8 cellular contexts compared by ENCODE assay signal in genomic region chr18:21112140-21112473, GRCh38. TPM values are rescaled to one million over a fixed set of nuclear protein-coding genes. Genes with fewer than 3 reads are reported as not detected.
DNase-seq lines count a peak whose midpoint lies in the region; ATAC-seq and TF ChIP-seq lines count a peak whose summit lies in the region.

No MANE protein-coding gene starts in this region.

- POLR2A ChIA-PET in BJ (lab: Charles Lee) = interaction anchor here (0.5 to 0.8 kb wide), 3 partner anchors 59 to 119 kb away, joined by 3 to 14 read pairs (median 4); no protein-coding TSS in a partner anchor

- TF ChIP-seq POLR2A in spleen (IDR thresholded peaks at IDR 0.05) = no peak

- intact Hi-C loops in right cardiac atrium (cut with DNase I) = loop anchor here in 1 of 4 donors (10.0 kb wide), 1 partner anchor 107 kb away; no protein-coding TSS in a partner anchor
- intact Hi-C loops in spleen (cut with DNase I; ENCODE audit: low total_unique reads) = no loop called here

- DNase-seq in BJ (ENCODE audit: low read depth) (no peak), right cardiac atrium (peak in 1 of 3 donors; percentile 72), spleen (peak; percentile 93), AG08395 (ENCODE audit: low spot score) (no peak), medulla oblongata (ENCODE audit: extremely low spot score) (no peak), NCI-H1048 (lab: John Stamatoyannopoulos, UW) (no peak)
- DNase-seq in activated naive CD4-positive, alpha-beta T cell treated with Interleukin-2 at 50 U/mL for 16 hours = peak; percentile 53

- H3K9ac ChIP-seq in HUES48 (ENCODE audit: low read depth, low read length) = 0 out of 2 replicates have a peak overlapping the region, but pooled peaks have one; percentile 13

- TF ChIP-seq CTCF in BJ (IDR thresholded peaks at IDR 0.05; ENCODE audit: insufficient read depth, low read depth, low read length) (no peak), spleen (IDR thresholded peaks at IDR 0.05 in 8 of 11, conservative IDR thresholded peaks at IDR 0.05 in 3 of 11) (peak in 2 of 11 experiments; percentile 1 to 11)

- no peaks in the 10 kb centered on the region for H3K9me3 ChIP-seq in HUES48 (ENCODE audit: control insufficient read depth, insufficient read depth, low read length)
- no peaks in the 10 kb centered on the region for H3K9me3 ChIP-seq in right cardiac atrium (ENCODE audit: control insufficient read depth, low read length)
- no peaks in the 10 kb centered on the region for H3K9me3 ChIP-seq in spleen

- CTCF ChIA-PET in BJ (lab: Yijun Ruan, JAX) = interaction anchor here (0.7 to 1.9 kb wide), 4 partner anchors 38 to 108 kb away, joined by 3 to 14 read pairs (median 3); no protein-coding TSS in a partner anchor

- no peaks in the 10 kb centered on the region for H3K27me3 ChIP-seq in BJ (ENCODE audit: control insufficient read depth, insufficient read depth, low read length)
- H3K27me3 ChIP-seq in HUES48 (ENCODE audit: control insufficient read depth, insufficient read depth, low read length) = peaks cover 11% of the 10 kb centered on the region
- H3K27me3 ChIP-seq in right cardiac atrium (ENCODE audit: control insufficient read depth, insufficient read depth) = no peaks in the 10 kb centered on the region
- H3K27me3 ChIP-seq in spleen (replicated peaks in 1 of 7) = no peaks in the 10 kb centered on the region

- WGBS in right cardiac atrium = under 1% methylated on average over 16 of the region's 16 CpGs
- 0 to 1% (median 1%) methylated on average over 15 to 16 of the region's 16 CpGs for WGBS in spleen, 5 donors

- H3K4me1 ChIP-seq in HUES48 (ENCODE audit: control insufficient read depth, insufficient read depth, low read length) (peaks cover 25% of the 10 kb centered on the region), right cardiac atrium (ENCODE audit: control insufficient read depth, insufficient read depth, low read length) (no peaks in the 10 kb centered on the region), spleen (peaks cover 24 to 54% (median 35%) of the 10 kb centered on the region in 6 donors)

- H3K36me3 ChIP-seq in BJ (ENCODE audit: control insufficient read depth, insufficient read depth, low read length) (no peaks in the 10 kb centered on the region), HUES48 (ENCODE audit: control insufficient read depth, insufficient read depth, low read length) (no peaks in the 10 kb centered on the region), spleen (no peaks in the 10 kb centered on the region)

- H3K4me3 ChIP-seq in BJ (ENCODE audit: low read depth, low read length) (peak overlapping the region; percentile 39), HUES48 (ENCODE audit: low read depth, low read length) (peak overlapping the region; percentile 83), right cardiac atrium (ENCODE audit: low read length) (peak overlapping the region; percentile 53), spleen (peak overlapping the region; percentile 59 to 97 (median 90))

- ATAC-seq in right cardiac atrium = peak; percentile 69 to 70

- H3K27ac ChIP-seq in HUES48 (ENCODE audit: low read depth, low read length) = peak overlapping the region; percentile 74
- peak overlapping the region; percentile 86 for H3K27ac ChIP-seq in right cardiac atrium (ENCODE audit: low read length)
- peak overlapping the region; percentile 96 to 100 (median 99) for H3K27ac ChIP-seq in spleen

RNA-seq across cellular contexts. Expression of gene ROCK1, which starts 0.5 kb away (rescaled TPM):
- 11.8 and 27.6 TPM in 2 replicates for polyA plus RNA-seq in BJ (2011; rRNA removed)
- 17.0 and 21.3 TPM in 2 replicates for polyA minus RNA-seq in BJ (2011; rRNA and poly(A)+ RNA removed)
- total RNA-seq in right cardiac atrium = 10 to 100 TPM; 30.3 to 41.6 (median 36.7) TPM
- 13.3 TPM for polyA plus RNA-seq in right cardiac atrium
- 100 to 1,000 TPM in 2 of 7 donors, 10 to 100 TPM in 5; 62.7 to 111 (median 88.3) TPM for total RNA-seq in spleen
- 10 to 100 TPM in 1 of 3 donors, 1 to 10 TPM in 2; 8.9 to 14.7 (median 9.1) TPM for polyA plus RNA-seq in spleen

Comparison
In these comparisons a context has a peak if more than half of its experiments do, and no peak if none do; other contexts are left out.
1. DNase-seq: peak in activated naive CD4-positive, alpha-beta T cell treated with Interleukin-2 at 50 U/mL for 16 hours (single experiment) and spleen (single experiment); none in BJ (single experiment), AG08395 (single experiment), medulla oblongata (single experiment) and NCI-H1048 (single experiment).
2. H3K4me3 ChIP-seq: peak in every context shown above with its lines; median percentile 90 in spleen; 83 in HUES48; 53 in right cardiac atrium; 39 in BJ.
3. Peak in every context shown above with its lines, with median percentiles within 50 percentile points of each other: H3K27ac ChIP-seq.